In genomic region chr9:21795483-21795882, GRCh38 we compare ENCODE assay signal across 22 cellular contexts. TPM values are rescaled to one million over a fixed set of nuclear protein-coding genes. Genes with fewer than 3 reads are reported as not detected.
A peak's percentile ranks its signal among the peaks of the same experiment; 100 is the strongest.
DNase-seq lines count a peak whose midpoint lies in the region; ATAC-seq, FAIRE-seq and TF ChIP-seq lines count a peak whose summit lies in the region.
"Had no signal": no experiment of that assay in that cellular context is flagged by ENCODE, and none has a peak within 500 bp of the region (broad histone marks: within the 10 kb centered on the region; RNA-seq: fewer than 3 reads in every experiment).

No MANE protein-coding gene starts in this region.

- no peak overlapping the region for H3K27ac ChIP-seq in A549
- peak overlapping the region; percentile 80 for H3K27ac ChIP-seq in smooth muscle cell (ENCODE audit: low read depth)
- H3K27ac ChIP-seq in GM23338 (ENCODE audit: low read depth), result no peak overlapping the region
- H3K27ac ChIP-seq: BLaER1 treated with 17β-estradiol and CSF1 and Interleukin-3, amounts not matched to agents 10 nM and 100 nM; HL-60 had no signal

- H3K9me3 ChIP-seq in A549 (no peaks in the 10 kb centered on the region), smooth muscle cell (replicated peaks; ENCODE audit: low read depth) (no peaks in the 10 kb centered on the region)
- H3K9me3 ChIP-seq: BLaER1 treated with 17β-estradiol and CSF1 and Interleukin-3, amounts not matched to agents 10 nM and 100 nM had no signal

- H3K4me2 ChIP-seq in A549, result no peak overlapping the region
- H3K4me2 ChIP-seq in smooth muscle cell, result no peak overlapping the region
- H3K4me2 ChIP-seq in GM23338, result no peak overlapping the region
- H3K4me2 ChIP-seq: BLaER1 treated with 17β-estradiol and CSF1 and Interleukin-3, amounts not matched to agents 10 nM and 100 nM had no signal

- TF ChIP-seq RAD21 in A549 (conservative IDR thresholded peaks at IDR 0.05 in 1 of 2, IDR thresholded peaks at IDR 0.05 in 1 of 2), result no peak

- intact Hi-C loops in activated CD8-positive, alpha-beta T cell treated with anti-CD3 and anti-CD28 coated beads for 36 hours (cut with micrococcal nuclease), result no loop called here

- no peaks in the 10 kb centered on the region for H3K36me3 Mint-ChIP-seq in activated CD8-positive, alpha-beta T cell treated with anti-CD3 and anti-CD28 coated beads for 36 hours (ENCODE audit: low read depth)
- no peaks in the 10 kb centered on the region for H3K36me3 Mint-ChIP-seq in activated CD8-positive, alpha-beta T cell treated with anti-CD3 and anti-CD28 coated beads, Interleukin-2, amount 10 ng/mL, durations not matched to agents 7 days and 5 days (ENCODE audit: low read depth)
- H3K36me3 Mint-ChIP-seq in GM23338 (ENCODE audit: low read depth), result no peaks in the 10 kb centered on the region
- H3K36me3 Mint-ChIP-seq: CD8-positive, alpha-beta T cell; IgD-negative memory B cell had no signal

- no peak overlapping the region for H3K27ac Mint-ChIP-seq in activated CD8-positive, alpha-beta T cell treated with anti-CD3 and anti-CD28 coated beads for 36 hours
- no peak overlapping the region for H3K27ac Mint-ChIP-seq in activated CD8-positive, alpha-beta T cell treated with anti-CD3 and anti-CD28 coated beads, Interleukin-2, amount 10 ng/mL, durations not matched to agents 7 days and 5 days
- H3K27ac Mint-ChIP-seq in GM23338, result no peak overlapping the region
- H3K27ac Mint-ChIP-seq: B cell; CD8-positive, alpha-beta T cell had no signal

- H4K20me1 ChIP-seq in smooth muscle cell (ENCODE audit: low read depth) (no peaks in the 10 kb centered on the region), GM23338 (replicated peaks; ENCODE audit: insufficient read depth) (no peaks in the 10 kb centered on the region)
- H4K20me1 ChIP-seq: BLaER1 treated with 17β-estradiol and CSF1 and Interleukin-3, amounts not matched to agents 10 nM and 100 nM had no signal

- H3K4me3 ChIP-seq in A549 (no peak overlapping the region), smooth muscle cell (no peak overlapping the region), GM23338 (no peak overlapping the region)
- H3K4me3 ChIP-seq: BLaER1 treated with 17β-estradiol and CSF1 and Interleukin-3, amounts not matched to agents 10 nM and 100 nM; GM12878 had no signal

- H3K36me3 ChIP-seq in smooth muscle cell (ENCODE audit: low read depth) (no peaks in the 10 kb centered on the region), GM23338 (ENCODE audit: insufficient read depth) (no peaks in the 10 kb centered on the region)
- H3K36me3 ChIP-seq: BLaER1 treated with 17β-estradiol and CSF1 and Interleukin-3, amounts not matched to agents 10 nM and 100 nM had no signal

- H3K9me3 Mint-ChIP-seq in activated CD8-positive, alpha-beta T cell treated with anti-CD3 and anti-CD28 coated beads for 36 hours, result no peaks in the 10 kb centered on the region
- no peaks in the 10 kb centered on the region for H3K9me3 Mint-ChIP-seq in activated CD8-positive, alpha-beta T cell treated with anti-CD3 and anti-CD28 coated beads, Interleukin-2, amount 10 ng/mL, durations not matched to agents 7 days and 5 days (ENCODE audit: insufficient read depth)
- H3K9me3 Mint-ChIP-seq in GM23338, result no peaks in the 10 kb centered on the region
- H3K9me3 Mint-ChIP-seq: CD8-positive, alpha-beta T cell had no signal

- H3F3A ChIP-seq in smooth muscle cell (ENCODE audit: low read depth), result no peaks in the 10 kb centered on the region
- H3F3A ChIP-seq in GM23338 (replicated peaks; ENCODE audit: low read depth), result no peaks in the 10 kb centered on the region

- peak; percentile 64 for ATAC-seq in activated CD8-positive, alpha-beta T cell treated with anti-CD3 and anti-CD28 coated beads for 36 hours
- ATAC-seq in activated CD8-positive, alpha-beta T cell treated with anti-CD3 and anti-CD28 coated beads, Interleukin-2, amount 10 ng/mL, durations not matched to agents 7 days and 5 days, result no peak
- ATAC-seq in A549 (no peak), GM23338 (no peak)
- ATAC-seq: CD8-positive, alpha-beta T cell; GM12878; HepG2 had no signal

- no peak for DNase-seq in activated CD8-positive, alpha-beta T cell treated with anti-CD3 and anti-CD28 coated beads for 36 hours
- DNase-seq in activated CD8-positive, alpha-beta T cell treated with anti-CD3 and anti-CD28 coated beads, Interleukin-2, amount 10 ng/mL, durations not matched to agents 7 days and 5 days, result no peak
- DNase-seq in A549 (ENCODE audit: low read depth in 1 of 2, low spot score in 1 of 2) (no peak), HT-29 (ENCODE audit: low spot score) (peak; percentile 28), smooth muscle cell (lab: John Stamatoyannopoulos, UW; ENCODE audit: unreplicated experiment) (no peak), HK-2 (ENCODE audit: unreplicated experiment) (no peak), SW 1271 (lab: John Stamatoyannopoulos, UW) (no peak), GM23338 (ENCODE audit: low spot score) (no peak)
- DNase-seq: 8988T; CD8-positive, alpha-beta T cell; DMS 273 treated with DMSO at 0.1 percent for 48 hours; DMS53; DND-41; EL; KBM-7 had no signal

- H3K4me1 ChIP-seq in A549 (peaks cover 13% of the 10 kb centered on the region), smooth muscle cell (ENCODE audit: low read depth) (no peaks in the 10 kb centered on the region), GM23338 (ENCODE audit: insufficient read depth) (no peaks in the 10 kb centered on the region)
- H3K4me1 ChIP-seq: BLaER1 treated with 17β-estradiol and CSF1 and Interleukin-3, amounts not matched to agents 10 nM and 100 nM had no signal

- TF ChIP-seq CTCF in activated CD8-positive, alpha-beta T cell treated with anti-CD3 and anti-CD28 coated beads for 36 hours (IDR thresholded peaks at IDR 0.05), result no peak
- TF ChIP-seq CTCF in A549 (IDR thresholded peaks at IDR 0.05) (no peak), smooth muscle cell (IDR thresholded peaks at IDR 0.05; ENCODE audit: borderline replicate concordance, insufficient read depth, poor library complexity, severe bottlenecking) (no peak), GM23338 (conservative IDR thresholded peaks at IDR 0.05; ENCODE audit: low read depth in 2 of 2) (no peak)

- H3K4me3 Mint-ChIP-seq in activated CD8-positive, alpha-beta T cell treated with anti-CD3 and anti-CD28 coated beads for 36 hours, result no peak overlapping the region
- no peak overlapping the region for H3K4me3 Mint-ChIP-seq in activated CD8-positive, alpha-beta T cell treated with anti-CD3 and anti-CD28 coated beads, Interleukin-2, amount 10 ng/mL, durations not matched to agents 7 days and 5 days
- H3K4me3 Mint-ChIP-seq in GM23338, result no peak overlapping the region
- H3K4me3 Mint-ChIP-seq: B cell; CD8-positive, alpha-beta T cell; IgD-negative memory B cell had no signal

- H3K27me3 ChIP-seq in smooth muscle cell (ENCODE audit: low read depth), result peaks cover 47% of the 10 kb centered on the region
- H3K27me3 ChIP-seq in GM23338 (ENCODE audit: insufficient read depth), result peaks cover 44% of the 10 kb centered on the region
- H3K27me3 ChIP-seq: BLaER1 treated with 17β-estradiol and CSF1 and Interleukin-3, amounts not matched to agents 10 nM and 100 nM had no signal

- no peak overlapping the region for H3K9ac ChIP-seq in smooth muscle cell (ENCODE audit: low read depth)
- H3K9ac ChIP-seq: BLaER1 treated with 17β-estradiol and CSF1 and Interleukin-3, amounts not matched to agents 10 nM and 100 nM had no signal

- H2AFZ ChIP-seq in smooth muscle cell (ENCODE audit: low read depth), result no peak overlapping the region
- no peak overlapping the region for H2AFZ ChIP-seq in GM23338

- peak; percentile 46 for FAIRE-seq in A549 (lab: Jason Lieb, UNC)
- FAIRE-seq: GM12878, H54, HepG2 had no signal

- 82% methylated on average over 2 of the region's 2 CpGs for WGBS in A549 (ENCODE audit: missing lambda C conversion rate)
- 78% methylated on average over 2 of the region's 2 CpGs for WGBS in smooth muscle cell (ENCODE audit: low lambda C conversion rate)

- POLR2A ChIA-PET in activated CD8-positive, alpha-beta T cell treated with anti-CD3 and anti-CD28 coated beads for 36 hours (lab: Charles Lee), result no interaction called here
- POLR2A ChIA-PET in activated CD8-positive, alpha-beta T cell treated with anti-CD3 and anti-CD28 coated beads, Interleukin-2, amount 10 ng/mL, durations not matched to agents 7 days and 5 days (lab: Charles Lee), result interaction anchor here (0.6 kb wide), 1 partner anchor 332 kb away, joined by 3 read pairs; no protein-coding TSS in a partner anchor
- POLR2A ChIA-PET in A549 (lab: Yijun Ruan, JAX), result no interaction called here

- TF ChIP-seq EP300 in A549 (IDR thresholded peaks at IDR 0.05), result no peak

- peaks cover 11% of the 10 kb centered on the region for H3K4me1 Mint-ChIP-seq in activated CD8-positive, alpha-beta T cell treated with anti-CD3 and anti-CD28 coated beads for 36 hours (ENCODE audit: low read depth)
- peaks cover 4% of the 10 kb centered on the region for H3K4me1 Mint-ChIP-seq in activated CD8-positive, alpha-beta T cell treated with anti-CD3 and anti-CD28 coated beads, Interleukin-2, amount 10 ng/mL, durations not matched to agents 7 days and 5 days (ENCODE audit: low read depth)
- no peaks in the 10 kb centered on the region for H3K4me1 Mint-ChIP-seq in GM23338
- H3K4me1 Mint-ChIP-seq: B cell had no signal

- TF ChIP-seq POLR2A in A549 (IDR thresholded peaks at IDR 0.05; ENCODE audit: low read length), result no peak

- peaks cover 23% of the 10 kb centered on the region for H3K27me3 Mint-ChIP-seq in activated CD8-positive, alpha-beta T cell treated with anti-CD3 and anti-CD28 coated beads for 36 hours
- peaks cover 44% of the 10 kb centered on the region for H3K27me3 Mint-ChIP-seq in activated CD8-positive, alpha-beta T cell treated with anti-CD3 and anti-CD28 coated beads, Interleukin-2, amount 10 ng/mL, durations not matched to agents 7 days and 5 days (ENCODE audit: low read depth)
- H3K27me3 Mint-ChIP-seq in GM23338 (ENCODE audit: insufficient read depth, low read depth, poor library complexity), result peaks cover 4% of the 10 kb centered on the region

- no peaks in the 10 kb centered on the region for H3K9me2 ChIP-seq in GM23338 (ENCODE audit: insufficient read depth)

- CTCF ChIA-PET in activated CD8-positive, alpha-beta T cell treated with anti-CD3 and anti-CD28 coated beads for 36 hours (lab: Charles Lee), result interaction anchor here (0.9 to 1.4 kb wide), 5 partner anchors 18 to 461 kb away, joined by 3 to 4 read pairs (median 3); partner anchors contain the start of gene KLHL9
- CTCF ChIA-PET in activated CD8-positive, alpha-beta T cell treated with anti-CD3 and anti-CD28 coated beads, Interleukin-2, amount 10 ng/mL, durations not matched to agents 7 days and 5 days (lab: Charles Lee), result interaction anchor here (1.6 to 1.8 kb wide), 2 partner anchors 361 to 559 kb away, joined by 3 to 5 read pairs; no protein-coding TSS in a partner anchor
- CTCF ChIA-PET in A549 (lab: Yijun Ruan, JAX), result interaction anchor here (1.0 to 2.4 kb wide), 4 partner anchors 210 to 469 kb away, joined by 4 to 7 read pairs (median 5); no protein-coding TSS in a partner anchor

- H3K79me2 ChIP-seq in smooth muscle cell (ENCODE audit: low read depth), result no peaks in the 10 kb centered on the region
- no peaks in the 10 kb centered on the region for H3K79me2 ChIP-seq in GM23338 (replicated peaks; ENCODE audit: insufficient read depth)

RNA-seq across cellular contexts. Expression of gene MTAP, which starts 7.0 kb away (rescaled TPM):
- total RNA-seq in activated CD8-positive, alpha-beta T cell treated with anti-CD3 and anti-CD28 coated beads for 36 hours, result 10 to 100 TPM; 70.2 to 73.9 TPM
- 10 to 100 TPM; 62.5 to 68.2 TPM for total RNA-seq in activated CD8-positive, alpha-beta T cell treated with anti-CD3 and anti-CD28 coated beads, Interleukin-2, amount 10 ng/mL, durations not matched to agents 7 days and 5 days
- 2.4 and 4.1 TPM in 2 replicates for polyA plus RNA-seq in A549 (2011; rRNA removed)
- polyA plus RNA-seq in A549 (2012; cell fraction: cytosol; rRNA removed), result 0.91 and 0.95 TPM in 2 replicates
- polyA plus RNA-seq in A549 (2012; cell fraction: nucleus; rRNA removed), result 2.8 TPM in 2 replicates
- polyA plus RNA-seq in A549 (2017; fragmentation: RNase III; extraction: RNeasy Plus Mini Kit Qiagen cat#74134 plus additional on column Dnase treatment), result 35.4 to 47.5 TPM (median 35.6 TPM) in 3 replicates
- polyA minus RNA-seq in A549 (2011; rRNA and poly(A)+ RNA removed), result 10.2 and 19.3 TPM in 2 replicates
- total RNA-seq in HT-29 (2014; rRNA removed; shearing (Covaris generic)), result 61.9 and 63.5 TPM in 2 replicates
- 39.6 and 42.7 TPM in 2 replicates for total RNA-seq in smooth muscle cell
- polyA plus RNA-seq in smooth muscle cell, result 19.1 and 26.1 TPM in 2 replicates
- total RNA-seq in GM23338 (2014; rRNA removed; shearing (Covaris generic)), result 70.0 and 71.8 TPM in 2 replicates
- 51.0 and 61.8 TPM in 2 replicates for polyA plus RNA-seq in GM23338 (2016; fragmentation: Nextera tagmentation; extraction: Ambion mirVana)
